ENCODE assay signal across 15 cellular contexts in the genomic region with DNA sequence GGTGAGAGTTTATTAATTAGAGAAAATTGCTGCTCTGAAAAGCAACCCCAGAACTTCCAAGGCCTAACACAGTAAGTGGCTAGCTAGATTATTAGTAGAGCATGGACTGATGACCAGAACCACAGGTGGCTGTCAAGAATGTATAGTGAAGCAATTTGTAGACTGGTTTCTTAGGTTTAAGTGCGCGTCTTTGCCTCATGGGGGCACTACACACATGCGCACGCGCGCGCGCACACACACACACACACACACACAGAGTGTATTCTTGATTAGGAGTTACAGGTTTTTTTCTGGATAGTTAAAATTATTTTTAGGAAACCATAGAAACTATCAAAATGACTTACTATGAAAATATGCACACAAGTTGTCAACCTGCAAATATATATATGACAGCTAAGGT.
A peak's percentile ranks its signal among the peaks of the same experiment; 100 is the strongest.
DNase-seq lines count a peak whose midpoint lies in the region; ATAC-seq and TF ChIP-seq lines count a peak whose summit lies in the region.
"Had no signal": no experiment of that assay in that cellular context is flagged by ENCODE, and none has a peak within 500 bp of the region (broad histone marks: within the 10 kb centered on the region; RNA-seq: fewer than 3 reads in every experiment).

No MANE protein-coding gene starts in this region.

- TF ChIP-seq POLR2A in HCT116 (IDR thresholded peaks at IDR 0.05; ENCODE audit: borderline replicate concordance, extremely low read depth, insufficient read depth, insufficient read length) (no peak), erythroblast (IDR thresholded peaks at IDR 0.05; ENCODE audit: low read length) (no peak)

- DNase-seq in DND-41: peak; percentile 6
- DNase-seq in HCT116 (ENCODE audit: low read depth, low spot score): peak; percentile 36
- peak; percentile 31 to 42 for DNase-seq in erythroblast (lab: John Stamatoyannopoulos, UW)
- DNase-seq in activated CD8-positive, alpha-beta memory T cell treated with anti-CD3 and anti-CD28 coated beads, Interleukin-2, amount 50 U/mL, for 4 hours: no peak
- no peak for DNase-seq in D341Med (ENCODE audit: low spot score)
- DNase-seq in RWPE1 (ENCODE audit: low spot score): no peak
- DNase-seq: activated effector memory CD4-positive, alpha-beta T cell treated with Interleukin-2 at 50 U/mL for 16 hours; DMS79 treated with DMSO at 0.1 percent for 48 hours; H7; lower lobe of right lung; nephron progenitor cell; substantia nigra had no signal

- H3K9ac ChIP-seq in DND-41 (ENCODE audit: low read depth, low read length): no peak overlapping the region
- no peak overlapping the region for H3K9ac ChIP-seq in HCT116 (ENCODE audit: low read length)
- no peak overlapping the region for H3K9ac ChIP-seq in OCI-LY3 (ENCODE audit: low read length)

- no peaks in the 10 kb centered on the region for H3K9me2 ChIP-seq in HCT116 (ENCODE audit: insufficient read depth)

- H2AFZ ChIP-seq in DND-41 (ENCODE audit: low read depth, low read length) (no peak overlapping the region), HCT116 (ENCODE audit: low read depth, low read length, poor library complexity, severe bottlenecking) (no peak overlapping the region), OCI-LY3 (ENCODE audit: low read depth, low read length) (no peak overlapping the region)

- no peaks in the 10 kb centered on the region for H4K20me1 ChIP-seq in DND-41 (ENCODE audit: insufficient read depth, low read length)
- no peaks in the 10 kb centered on the region; the same call in 1 of the 2 replicates for H4K20me1 ChIP-seq in HCT116 (ENCODE audit: insufficient read depth)
- no peaks in the 10 kb centered on the region for H4K20me1 ChIP-seq in OCI-LY3 (ENCODE audit: insufficient read depth, low read length)

- H3K4me3 ChIP-seq in DND-41 (ENCODE audit: low read depth in 1 of 2, low read length in 2 of 2): no peak overlapping the region
- no peak overlapping the region for H3K4me3 ChIP-seq in HCT116 (replicated peaks in 1 of 2; ENCODE audit: low read depth in 1 of 2, low read length in 2 of 2)
- H3K4me3 ChIP-seq in OCI-LY3 (ENCODE audit: low read length): peak overlapping the region; percentile 45
- H3K4me3 ChIP-seq: lower lobe of right lung had no signal

- peaks cover 6% of the 10 kb centered on the region for H3K27me3 ChIP-seq in DND-41 (ENCODE audit: insufficient read depth, low read length, poor library complexity)
- no peaks in the 10 kb centered on the region for H3K27me3 ChIP-seq in HCT116 (ENCODE audit: insufficient read depth, low read length)
- no peaks in the 10 kb centered on the region for H3K27me3 ChIP-seq in OCI-LY3 (ENCODE audit: low read depth, low read length)

- H3K36me3 ChIP-seq in DND-41 (ENCODE audit: insufficient read depth, low read length) (no peaks in the 10 kb centered on the region), HCT116 (ENCODE audit: control insufficient read depth in 1 of 2, insufficient read depth in 2 of 2, low read length in 2 of 2) (no peaks in the 10 kb centered on the region), OCI-LY3 (replicated peaks; ENCODE audit: low read depth, low read length) (no peaks in the 10 kb centered on the region)
- H3K36me3 ChIP-seq: lower lobe of right lung had no signal

- H3K4me1 ChIP-seq in DND-41 (ENCODE audit: insufficient read depth, low read length): no peaks in the 10 kb centered on the region
- peaks cover 15 to 17% of the 10 kb centered on the region in 2 experiments for H3K4me1 ChIP-seq in HCT116 (ENCODE audit: control insufficient read depth in 1 of 2, insufficient read depth in 2 of 2, low read length in 2 of 2)
- H3K4me1 ChIP-seq in OCI-LY3 (ENCODE audit: low read length): peaks cover 30% of the 10 kb centered on the region

- no peak for ATAC-seq in DND-41 (ENCODE audit: insufficient read depth, low read depth)
- ATAC-seq in HCT116: peak; percentile 79
- ATAC-seq in HG03460 (IDR thresholded peaks at IDR 0.05; ENCODE audit: unreplicated experiment): no peak
- ATAC-seq: lower lobe of right lung had no signal

- H3K4me2 ChIP-seq in DND-41 (ENCODE audit: insufficient read depth, low read length) (no peak overlapping the region), HCT116 (ENCODE audit: low read length) (no peak overlapping the region), OCI-LY3 (ENCODE audit: low read length) (peak overlapping the region; percentile 66)

- H3K79me2 ChIP-seq in DND-41 (ENCODE audit: insufficient read depth, low read length): no peaks in the 10 kb centered on the region
- no peaks in the 10 kb centered on the region for H3K79me2 ChIP-seq in HCT116 (ENCODE audit: insufficient read depth, low read length)
- H3K79me2 ChIP-seq in OCI-LY3 (ENCODE audit: low read length): no peaks in the 10 kb centered on the region

- CTCF ChIA-PET in HCT116 (lab: Charles Lee): interaction anchor here (1.1 to 2.1 kb wide), 3 partner anchors 61 to 643 kb away, joined by 3 to 7 read pairs (median 4); no protein-coding TSS in a partner anchor
- CTCF ChIA-PET in RWPE1 (lab: Yijun Ruan, JAX): interaction anchor here (0.7 kb wide), 2 partner anchors 115 to 275 kb away, joined by 3 to 4 read pairs; no protein-coding TSS in a partner anchor

- BruUV-seq in HCT116 (replicated peaks; lab: Mats Ljungman, UMichigan): no TSS peak

- RAD21 ChIA-PET in HCT116 (lab: Charles Lee; ENCODE audit: low non-redundant PET in 1 of 2, low total read pairs in 2 of 2, uncharacterized antibody in 2 of 2, unreplicated experiment in 2 of 2): no interaction called here

- no peaks in the 10 kb centered on the region for H3K9me3 ChIP-seq in DND-41 (ENCODE audit: insufficient read depth, low read length, severe bottlenecking)
- H3K9me3 ChIP-seq in HCT116 (ENCODE audit: control insufficient read depth in 1 of 2, insufficient read depth in 1 of 2, low read depth in 1 of 2, low read length in 2 of 2): no peaks in the 10 kb centered on the region
- H3K9me3 ChIP-seq in OCI-LY3 (ENCODE audit: insufficient read depth, low read length): no peaks in the 10 kb centered on the region
- H3K9me3 ChIP-seq: lower lobe of right lung had no signal

- peak; percentile 52 for TF ChIP-seq RAD21 in HCT116 (IDR thresholded peaks at IDR 0.05; ENCODE audit: low read depth)

- H3K27ac ChIP-seq in DND-41 (ENCODE audit: low read length) (no peak overlapping the region), HCT116 (ENCODE audit: low read depth, low read length) (no peak overlapping the region), OCI-LY3 (ENCODE audit: low read length) (peak overlapping the region; percentile 24; the same call in 1 of the 2 replicates), RWPE1 (no peak overlapping the region)
- H3K27ac ChIP-seq: lower lobe of right lung, VCaP had no signal

- intact Hi-C loops in HCT116 (cut with micrococcal nuclease): no loop called here

- POLR2A ChIA-PET in HCT116 (lab: Charles Lee): interaction anchor here (0.7 kb wide), 1 partner anchor 679 kb away, joined by 3 read pairs; no protein-coding TSS in a partner anchor
- POLR2A ChIA-PET in RWPE1 (lab: Yijun Ruan, JAX; ENCODE audit: low non-redundant PET): no interaction called here

- TF ChIP-seq CTCF in DND-41 (IDR thresholded peaks at IDR 0.05; ENCODE audit: borderline replicate concordance, extremely low read depth, low read length, poor library complexity, severe bottlenecking) (peak; percentile 38), HCT116 (IDR thresholded peaks at IDR 0.05 in 2 of 3, conservative IDR thresholded peaks at IDR 0.05 in 1 of 3; ENCODE audit: borderline replicate concordance in 1 of 3, insufficient read depth in 1 of 3, low read depth in 2 of 3, low read length in 2 of 3) (peak; percentile 25 to 78 (median 72); a peak in 5 of 6 replicates), OCI-LY3 (IDR thresholded peaks at IDR 0.05; ENCODE audit: low read depth, low read length) (peak; percentile 85), RWPE1 (conservative IDR thresholded peaks at IDR 0.05; ENCODE audit: low read depth) (no peak)

TF ChIP-seq in HCT116, 20 proteins besides CTCF, POLR2A, EP300 and RAD21:
- no peak for TF ChIP-seq SIN3A (IDR thresholded peaks at IDR 0.05; ENCODE audit: low read depth)

Comparison
In these comparisons a context has a peak if more than half of its experiments do, and no peak if none do; other contexts are left out.
1. DNase-seq: peak in DND-41 (single experiment), HCT116 (single experiment) and erythroblast (2 of 2); none in activated CD8-positive, alpha-beta memory T cell treated with anti-CD3 and anti-CD28 coated beads, Interleukin-2, amount 50 U/mL, for 4 hours (single experiment), D341Med (single experiment) and RWPE1 (single experiment).